Comparison of ENCODE assay signal across 1 cellular context in the genomic region with DNA sequence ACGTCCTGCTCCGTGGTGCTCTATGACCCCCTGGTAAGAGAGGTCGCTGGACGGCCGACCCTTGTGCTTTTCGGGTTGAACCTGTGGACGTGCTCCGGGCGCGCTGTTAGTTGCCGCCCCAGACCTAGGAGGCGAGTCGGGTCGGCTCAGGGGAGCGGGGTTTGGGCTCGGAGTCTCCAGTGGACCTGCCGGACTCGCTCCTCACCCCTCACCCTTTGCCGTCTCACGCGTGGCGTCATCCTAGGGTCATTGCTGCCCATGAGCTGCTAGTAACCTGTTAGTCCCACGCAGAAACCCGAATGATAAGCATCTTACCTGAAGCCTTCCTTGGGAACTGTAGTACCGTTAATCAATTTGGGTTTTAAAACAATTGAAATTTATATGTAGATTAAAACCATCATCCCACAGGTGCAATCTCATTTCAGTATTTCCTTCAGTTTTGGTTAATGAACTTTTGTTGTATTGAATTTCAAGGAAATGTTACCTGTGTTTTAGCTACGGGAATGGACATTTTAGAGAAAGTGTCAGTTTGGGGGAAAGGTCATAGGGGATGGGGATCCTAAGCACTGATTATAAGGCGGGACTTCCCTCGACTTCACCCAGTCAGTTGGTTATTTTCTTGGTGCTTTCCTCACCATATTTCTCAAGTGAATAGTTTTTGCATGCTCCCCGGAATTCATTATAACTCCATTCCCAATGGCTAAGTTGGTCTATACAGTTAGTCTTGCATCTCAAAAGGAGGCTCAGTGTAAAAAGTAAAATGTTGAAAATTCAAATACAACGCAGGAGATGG.
A peak's percentile ranks its signal among the peaks of the same experiment; 100 is the strongest.
TF ChIP-seq lines count a peak whose summit lies in the region.

No MANE protein-coding gene starts in this region.

TF ChIP-seq in K562, 482 proteins besides CTCF, POLR2A, EP300 and RAD21 (continued from another document):
- TF ChIP-seq, protein P1, sequence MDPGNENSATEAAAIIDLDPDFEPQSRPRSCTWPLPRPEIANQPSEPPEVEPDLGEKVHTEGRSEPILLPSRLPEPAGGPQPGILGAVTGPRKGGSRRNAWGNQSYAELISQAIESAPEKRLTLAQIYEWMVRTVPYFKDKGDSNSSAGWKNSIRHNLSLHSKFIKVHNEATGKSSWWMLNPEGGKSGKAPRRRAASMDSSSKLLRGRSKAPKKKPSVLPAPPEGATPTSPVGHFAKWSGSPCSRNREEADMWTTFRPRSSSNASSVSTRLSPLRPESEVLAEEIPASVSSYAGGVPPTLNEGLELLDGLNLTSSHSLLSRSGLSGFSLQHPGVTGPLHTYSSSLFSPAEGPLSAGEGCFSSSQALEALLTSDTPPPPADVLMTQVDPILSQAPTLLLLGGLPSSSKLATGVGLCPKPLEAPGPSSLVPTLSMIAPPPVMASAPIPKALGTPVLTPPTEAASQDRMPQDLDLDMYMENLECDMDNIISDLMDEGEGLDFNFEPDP (CRISPR knock-in tag; IDR thresholded peaks at IDR 0.05): no peak
- TF ChIP-seq RHOXF2B (CRISPR knock-in tag; conservative IDR thresholded peaks at IDR 0.05): no peak
- TF ChIP-seq RAD51 (IDR thresholded peaks at IDR 0.05; ENCODE audit: borderline replicate concordance, low read depth): no peak
- TF ChIP-seq, protein P2, sequence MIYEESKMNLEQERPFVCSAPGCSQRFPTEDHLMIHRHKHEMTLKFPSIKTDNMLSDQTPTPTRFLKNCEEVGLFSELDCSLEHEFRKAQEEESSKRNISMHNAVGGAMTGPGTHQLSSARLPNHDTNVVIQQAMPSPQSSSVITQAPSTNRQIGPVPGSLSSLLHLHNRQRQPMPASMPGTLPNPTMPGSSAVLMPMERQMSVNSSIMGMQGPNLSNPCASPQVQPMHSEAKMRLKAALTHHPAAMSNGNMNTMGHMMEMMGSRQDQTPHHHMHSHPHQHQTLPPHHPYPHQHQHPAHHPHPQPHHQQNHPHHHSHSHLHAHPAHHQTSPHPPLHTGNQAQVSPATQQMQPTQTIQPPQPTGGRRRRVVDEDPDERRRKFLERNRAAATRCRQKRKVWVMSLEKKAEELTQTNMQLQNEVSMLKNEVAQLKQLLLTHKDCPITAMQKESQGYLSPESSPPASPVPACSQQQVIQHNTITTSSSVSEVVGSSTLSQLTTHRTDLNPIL (CRISPR knock-in tag; IDR thresholded peaks at IDR 0.05): no peak
- TF ChIP-seq HDAC1 (IDR thresholded peaks at IDR 0.05): no peak; a peak in 1 of 4 replicates
- TF ChIP-seq SMARCC2 (IDR thresholded peaks at IDR 0.05; ENCODE audit: low read depth): peak; percentile 8; the same call in 1 of the 2 replicates
- no peak for TF ChIP-seq PYGO2 (tag; IDR thresholded peaks at IDR 0.05)
- peak; percentile 77 for TF ChIP-seq RBBP5 (IDR thresholded peaks at IDR 0.05; ENCODE audit: borderline replicate concordance, insufficient read depth, low read length, poor library complexity, severe bottlenecking)
- TF ChIP-seq, protein P3, sequence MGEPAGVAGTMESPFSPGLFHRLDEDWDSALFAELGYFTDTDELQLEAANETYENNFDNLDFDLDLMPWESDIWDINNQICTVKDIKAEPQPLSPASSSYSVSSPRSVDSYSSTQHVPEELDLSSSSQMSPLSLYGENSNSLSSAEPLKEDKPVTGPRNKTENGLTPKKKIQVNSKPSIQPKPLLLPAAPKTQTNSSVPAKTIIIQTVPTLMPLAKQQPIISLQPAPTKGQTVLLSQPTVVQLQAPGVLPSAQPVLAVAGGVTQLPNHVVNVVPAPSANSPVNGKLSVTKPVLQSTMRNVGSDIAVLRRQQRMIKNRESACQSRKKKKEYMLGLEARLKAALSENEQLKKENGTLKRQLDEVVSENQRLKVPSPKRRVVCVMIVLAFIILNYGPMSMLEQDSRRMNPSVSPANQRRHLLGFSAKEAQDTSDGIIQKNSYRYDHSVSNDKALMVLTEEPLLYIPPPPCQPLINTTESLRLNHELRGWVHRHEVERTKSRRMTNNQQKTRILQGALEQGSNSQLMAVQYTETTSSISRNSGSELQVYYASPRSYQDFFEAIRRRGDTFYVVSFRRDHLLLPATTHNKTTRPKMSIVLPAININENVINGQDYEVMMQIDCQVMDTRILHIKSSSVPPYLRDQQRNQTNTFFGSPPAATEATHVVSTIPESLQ (CRISPR knock-in tag; IDR thresholded peaks at IDR 0.05): no peak
- TF ChIP-seq ZNF764 (CRISPR knock-in tag; IDR thresholded peaks at IDR 0.05; ENCODE audit: low read depth): no peak
- no peak for TF ChIP-seq NR2C2 (CRISPR knock-in tag; IDR thresholded peaks at IDR 0.05)
- peak; percentile 78 for TF ChIP-seq NR2C2 (tag; IDR thresholded peaks at IDR 0.05)
- TF ChIP-seq, protein P4, sequence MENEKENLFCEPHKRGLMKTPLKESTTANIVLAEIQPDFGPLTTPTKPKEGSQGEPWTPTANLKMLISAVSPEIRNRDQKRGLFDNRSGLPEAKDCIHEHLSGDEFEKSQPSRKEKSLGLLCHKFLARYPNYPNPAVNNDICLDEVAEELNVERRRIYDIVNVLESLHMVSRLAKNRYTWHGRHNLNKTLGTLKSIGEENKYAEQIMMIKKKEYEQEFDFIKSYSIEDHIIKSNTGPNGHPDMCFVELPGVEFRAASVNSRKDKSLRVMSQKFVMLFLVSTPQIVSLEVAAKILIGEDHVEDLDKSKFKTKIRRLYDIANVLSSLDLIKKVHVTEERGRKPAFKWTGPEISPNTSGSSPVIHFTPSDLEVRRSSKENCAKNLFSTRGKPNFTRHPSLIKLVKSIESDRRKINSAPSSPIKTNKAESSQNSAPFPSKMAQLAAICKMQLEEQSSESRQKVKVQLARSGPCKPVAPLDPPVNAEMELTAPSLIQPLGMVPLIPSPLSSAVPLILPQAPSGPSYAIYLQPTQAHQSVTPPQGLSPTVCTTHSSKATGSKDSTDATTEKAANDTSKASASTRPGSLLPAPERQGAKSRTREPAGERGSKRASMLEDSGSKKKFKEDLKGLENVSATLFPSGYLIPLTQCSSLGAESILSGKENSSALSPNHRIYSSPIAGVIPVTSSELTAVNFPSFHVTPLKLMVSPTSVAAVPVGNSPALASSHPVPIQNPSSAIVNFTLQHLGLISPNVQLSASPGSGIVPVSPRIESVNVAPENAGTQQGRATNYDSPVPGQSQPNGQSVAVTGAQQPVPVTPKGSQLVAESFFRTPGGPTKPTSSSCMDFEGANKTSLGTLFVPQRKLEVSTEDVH (IDR thresholded peaks at IDR 0.05; ENCODE audit: low read depth, partially characterized antibody): no peak
- TF ChIP-seq GABPA (tag; conservative IDR thresholded peaks at IDR 0.05; ENCODE audit: low read depth): peak; percentile 86
- TF ChIP-seq ZNF561 (CRISPR knock-in tag; conservative IDR thresholded peaks at IDR 0.05): no peak
- TF ChIP-seq ZFP30 (CRISPR knock-in tag; IDR thresholded peaks at IDR 0.05; ENCODE audit: borderline replicate concordance): no peak
- no peak for TF ChIP-seq ZSCAN29 (IDR thresholded peaks at IDR 0.05)
- 0 out of 2 replicates have a peak, but pooled peaks have one; percentile 1 for TF ChIP-seq ZNF695 (CRISPR knock-in tag; IDR thresholded peaks at IDR 0.05)
- TF ChIP-seq MYNN (IDR thresholded peaks at IDR 0.05): no peak
- TF ChIP-seq MYNN (CRISPR knock-in tag; IDR thresholded peaks at IDR 0.05): no peak
- no peak for TF ChIP-seq PTTG1 (tag; IDR thresholded peaks at IDR 0.05; ENCODE audit: low read depth)
- TF ChIP-seq XRCC4 (IDR thresholded peaks at IDR 0.05; ENCODE audit: extremely low read depth, insufficient read depth, insufficient read length): no peak
- TF ChIP-seq, protein P5, sequence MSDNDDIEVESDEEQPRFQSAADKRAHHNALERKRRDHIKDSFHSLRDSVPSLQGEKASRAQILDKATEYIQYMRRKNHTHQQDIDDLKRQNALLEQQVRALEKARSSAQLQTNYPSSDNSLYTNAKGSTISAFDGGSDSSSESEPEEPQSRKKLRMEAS (CRISPR knock-in tag; IDR thresholded peaks at IDR 0.05): 0 out of 2 replicates have a peak, but pooled peaks have one; percentile 36
- TF ChIP-seq KAT7 (CRISPR knock-in tag; IDR thresholded peaks at IDR 0.05; ENCODE audit: borderline replicate concordance): 0 out of 2 replicates have a peak, but pooled peaks have one; percentile 5
- TF ChIP-seq, protein P6, sequence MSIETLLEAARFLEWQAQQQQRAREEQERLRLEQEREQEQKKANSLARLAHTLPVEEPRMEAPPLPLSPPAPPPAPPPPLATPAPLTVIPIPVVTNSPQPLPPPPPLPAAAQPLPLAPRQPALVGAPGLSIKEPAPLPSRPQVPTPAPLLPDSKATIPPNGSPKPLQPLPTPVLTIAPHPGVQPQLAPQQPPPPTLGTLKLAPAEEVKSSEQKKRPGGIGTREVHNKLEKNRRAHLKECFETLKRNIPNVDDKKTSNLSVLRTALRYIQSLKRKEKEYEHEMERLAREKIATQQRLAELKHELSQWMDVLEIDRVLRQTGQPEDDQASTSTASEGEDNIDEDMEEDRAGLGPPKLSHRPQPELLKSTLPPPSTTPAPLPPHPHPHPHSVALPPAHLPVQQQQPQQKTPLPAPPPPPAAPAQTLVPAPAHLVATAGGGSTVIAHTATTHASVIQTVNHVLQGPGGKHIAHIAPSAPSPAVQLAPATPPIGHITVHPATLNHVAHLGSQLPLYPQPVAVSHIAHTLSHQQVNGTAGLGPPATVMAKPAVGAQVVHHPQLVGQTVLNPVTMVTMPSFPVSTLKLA (conservative IDR thresholded peaks at IDR 0.05): peak in 1 of 2 experiments; percentile 13; a peak in 2 of 4 replicates
- no peak for TF ChIP-seq TCFL5 (CRISPR knock-in tag; conservative IDR thresholded peaks at IDR 0.05)
